2 cellular contexts compared by ENCODE assay signal in the genomic region with DNA sequence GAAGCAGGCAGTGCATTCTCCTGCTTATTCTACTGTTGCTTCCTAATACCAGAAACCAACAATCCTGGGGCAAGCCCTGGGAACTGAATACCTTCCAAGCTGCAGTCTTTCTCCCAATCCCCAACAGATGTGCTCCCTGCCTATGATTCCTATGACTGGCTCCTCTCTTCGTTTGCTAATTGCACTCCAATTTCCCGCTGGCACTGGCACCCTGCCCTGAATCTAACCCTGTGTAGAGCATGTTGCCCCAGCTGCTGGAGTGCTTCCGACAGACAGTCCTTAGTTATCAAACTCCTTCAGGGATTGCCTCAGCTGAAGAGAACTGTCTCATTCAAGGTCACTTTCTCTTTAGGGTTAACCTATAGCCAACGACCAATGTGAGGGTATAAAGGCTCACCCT.
TF ChIP-seq lines count a peak whose summit lies in the region.

No MANE protein-coding gene starts in this region.

TF ChIP-seq in SK-N-SH, 30 proteins besides CTCF, POLR2A, EP300 and RAD21 (continued from another document):
- TF ChIP-seq, protein P1, sequence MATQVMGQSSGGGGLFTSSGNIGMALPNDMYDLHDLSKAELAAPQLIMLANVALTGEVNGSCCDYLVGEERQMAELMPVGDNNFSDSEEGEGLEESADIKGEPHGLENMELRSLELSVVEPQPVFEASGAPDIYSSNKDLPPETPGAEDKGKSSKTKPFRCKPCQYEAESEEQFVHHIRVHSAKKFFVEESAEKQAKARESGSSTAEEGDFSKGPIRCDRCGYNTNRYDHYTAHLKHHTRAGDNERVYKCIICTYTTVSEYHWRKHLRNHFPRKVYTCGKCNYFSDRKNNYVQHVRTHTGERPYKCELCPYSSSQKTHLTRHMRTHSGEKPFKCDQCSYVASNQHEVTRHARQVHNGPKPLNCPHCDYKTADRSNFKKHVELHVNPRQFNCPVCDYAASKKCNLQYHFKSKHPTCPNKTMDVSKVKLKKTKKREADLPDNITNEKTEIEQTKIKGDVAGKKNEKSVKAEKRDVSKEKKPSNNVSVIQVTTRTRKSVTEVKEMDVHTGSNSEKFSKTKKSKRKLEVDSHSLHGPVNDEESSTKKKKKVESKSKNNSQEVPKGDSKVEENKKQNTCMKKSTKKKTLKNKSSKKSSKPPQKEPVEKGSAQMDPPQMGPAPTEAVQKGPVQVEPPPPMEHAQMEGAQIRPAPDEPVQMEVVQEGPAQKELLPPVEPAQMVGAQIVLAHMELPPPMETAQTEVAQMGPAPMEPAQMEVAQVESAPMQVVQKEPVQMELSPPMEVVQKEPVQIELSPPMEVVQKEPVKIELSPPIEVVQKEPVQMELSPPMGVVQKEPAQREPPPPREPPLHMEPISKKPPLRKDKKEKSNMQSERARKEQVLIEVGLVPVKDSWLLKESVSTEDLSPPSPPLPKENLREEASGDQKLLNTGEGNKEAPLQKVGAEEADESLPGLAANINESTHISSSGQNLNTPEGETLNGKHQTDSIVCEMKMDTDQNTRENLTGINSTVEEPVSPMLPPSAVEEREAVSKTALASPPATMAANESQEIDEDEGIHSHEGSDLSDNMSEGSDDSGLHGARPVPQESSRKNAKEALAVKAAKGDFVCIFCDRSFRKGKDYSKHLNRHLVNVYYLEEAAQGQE (IDR thresholded peaks at IDR 0.05; ENCODE audit: low read depth, low read length), result no peak
- TF ChIP-seq, protein P2, sequence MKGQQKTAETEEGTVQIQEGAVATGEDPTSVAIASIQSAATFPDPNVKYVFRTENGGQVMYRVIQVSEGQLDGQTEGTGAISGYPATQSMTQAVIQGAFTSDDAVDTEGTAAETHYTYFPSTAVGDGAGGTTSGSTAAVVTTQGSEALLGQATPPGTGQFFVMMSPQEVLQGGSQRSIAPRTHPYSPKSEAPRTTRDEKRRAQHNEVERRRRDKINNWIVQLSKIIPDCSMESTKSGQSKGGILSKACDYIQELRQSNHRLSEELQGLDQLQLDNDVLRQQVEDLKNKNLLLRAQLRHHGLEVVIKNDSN (IDR thresholded peaks at IDR 0.05; ENCODE audit: borderline replicate concordance, low read depth), result no peak

TF ChIP-seq in SK-N-SH treated with all-trans-retinoic acid at 6 μM for 48 hours, 23 proteins besides CTCF, POLR2A, EP300 and RAD21 (continued from another document):
- TF ChIP-seq, protein P3, sequence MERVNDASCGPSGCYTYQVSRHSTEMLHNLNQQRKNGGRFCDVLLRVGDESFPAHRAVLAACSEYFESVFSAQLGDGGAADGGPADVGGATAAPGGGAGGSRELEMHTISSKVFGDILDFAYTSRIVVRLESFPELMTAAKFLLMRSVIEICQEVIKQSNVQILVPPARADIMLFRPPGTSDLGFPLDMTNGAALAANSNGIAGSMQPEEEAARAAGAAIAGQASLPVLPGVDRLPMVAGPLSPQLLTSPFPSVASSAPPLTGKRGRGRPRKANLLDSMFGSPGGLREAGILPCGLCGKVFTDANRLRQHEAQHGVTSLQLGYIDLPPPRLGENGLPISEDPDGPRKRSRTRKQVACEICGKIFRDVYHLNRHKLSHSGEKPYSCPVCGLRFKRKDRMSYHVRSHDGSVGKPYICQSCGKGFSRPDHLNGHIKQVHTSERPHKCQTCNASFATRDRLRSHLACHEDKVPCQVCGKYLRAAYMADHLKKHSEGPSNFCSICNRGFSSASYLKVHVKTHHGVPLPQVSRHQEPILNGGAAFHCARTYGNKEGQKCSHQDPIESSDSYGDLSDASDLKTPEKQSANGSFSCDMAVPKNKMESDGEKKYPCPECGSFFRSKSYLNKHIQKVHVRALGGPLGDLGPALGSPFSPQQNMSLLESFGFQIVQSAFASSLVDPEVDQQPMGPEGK (CRISPR knock-in tag; IDR thresholded peaks at IDR 0.05; ENCODE audit: borderline replicate concordance), result no peak
- TF ChIP-seq, protein P4, sequence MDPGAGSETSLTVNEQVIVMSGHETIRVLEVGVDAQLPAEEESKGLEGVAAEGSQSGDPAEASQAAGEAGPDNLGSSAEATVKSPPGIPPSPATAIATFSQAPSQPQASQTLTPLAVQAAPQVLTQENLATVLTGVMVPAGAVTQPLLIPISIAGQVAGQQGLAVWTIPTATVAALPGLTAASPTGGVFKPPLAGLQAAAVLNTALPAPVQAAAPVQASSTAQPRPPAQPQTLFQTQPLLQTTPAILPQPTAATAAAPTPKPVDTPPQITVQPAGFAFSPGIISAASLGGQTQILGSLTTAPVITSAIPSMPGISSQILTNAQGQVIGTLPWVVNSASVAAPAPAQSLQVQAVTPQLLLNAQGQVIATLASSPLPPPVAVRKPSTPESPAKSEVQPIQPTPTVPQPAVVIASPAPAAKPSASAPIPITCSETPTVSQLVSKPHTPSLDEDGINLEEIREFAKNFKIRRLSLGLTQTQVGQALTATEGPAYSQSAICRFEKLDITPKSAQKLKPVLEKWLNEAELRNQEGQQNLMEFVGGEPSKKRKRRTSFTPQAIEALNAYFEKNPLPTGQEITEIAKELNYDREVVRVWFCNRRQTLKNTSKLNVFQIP (CRISPR knock-in tag; IDR thresholded peaks at IDR 0.05; ENCODE audit: borderline replicate concordance, low read depth), result no peak
